8 cellular contexts compared by ENCODE assay signal in genomic region chr16:14285542-14286380, GRCh38.
DNase-seq lines count a peak whose midpoint lies in the region; ATAC-seq lines count a peak whose summit lies in the region.

No MANE protein-coding gene starts in this region.

- H3K9me3 Mint-ChIP-seq in activated CD4-positive, alpha-beta T cell treated with anti-CD3 and anti-CD28 coated beads for 36 hours (ENCODE audit: low read depth): peaks cover 15% of the 10 kb centered on the region

- peak; percentile 77 for ATAC-seq in HG03432 (IDR thresholded peaks at IDR 0.05; ENCODE audit: unreplicated experiment)
- peak; percentile 78 for ATAC-seq in activated CD4-positive, alpha-beta T cell treated with anti-CD3 and anti-CD28 coated beads for 36 hours

- CTCF ChIA-PET in activated CD4-positive, alpha-beta T cell treated with anti-CD3 and anti-CD28 coated beads for 36 hours (lab: Charles Lee): interaction anchor here (0.7 to 1.6 kb wide), 11 partner anchors 11 to 366 kb away, joined by 3 to 9 read pairs (median 3); partner anchors contain the start of gene ERCC4

- peaks cover 2% of the 10 kb centered on the region for H3K36me3 Mint-ChIP-seq in activated CD4-positive, alpha-beta T cell treated with anti-CD3 and anti-CD28 coated beads for 36 hours (ENCODE audit: low read depth)

- no peaks in the 10 kb centered on the region for H3K27me3 Mint-ChIP-seq in activated CD4-positive, alpha-beta T cell treated with anti-CD3 and anti-CD28 coated beads for 36 hours

- H3K4me3 Mint-ChIP-seq in activated CD4-positive, alpha-beta T cell treated with anti-CD3 and anti-CD28 coated beads for 36 hours: peak overlapping the region; percentile 80

- peaks cover 13% of the 10 kb centered on the region for H3K4me1 Mint-ChIP-seq in activated CD4-positive, alpha-beta T cell treated with anti-CD3 and anti-CD28 coated beads for 36 hours

- H3K27ac ChIP-seq in cingulate gyrus (ENCODE audit: low read depth, low read length): peak overlapping the region; percentile 88
- H3K27ac ChIP-seq in layer of hippocampus (ENCODE audit: low read depth, low read length): peak overlapping the region; percentile 80

- peak overlapping the region; percentile 84 for H3K27ac Mint-ChIP-seq in activated CD4-positive, alpha-beta T cell treated with anti-CD3 and anti-CD28 coated beads for 36 hours

- intact Hi-C loops in activated CD4-positive, alpha-beta T cell treated with anti-CD3 and anti-CD28 coated beads for 36 hours (cut with DNase I, micrococcal nuclease): loop anchor here (1.0 to 5.0 kb wide), 7 partner anchors 36 to 366 kb away; partner anchors contain the start of genes MRTFB (in 2 of the 2) and PARN (in 1 of the 2)

- DNase-seq in Ammon's horn (ENCODE audit: low spot score) (peak; percentile 92), GM19238 (ENCODE audit: insufficient read length, low spot score) (peak; percentile 81), NCI-H510A treated with DMSO at 0.1 percent for 48 hours (lab: John Stamatoyannopoulos, UW) (peak; percentile 73)
- DNase-seq in activated CD4-positive, alpha-beta T cell treated with anti-CD3 and anti-CD28 coated beads for 36 hours: peak; percentile 95
- peak; percentile 91 to 98 for DNase-seq in stimulated activated CD4-positive, alpha-beta T cell treated with anti-CD3 and anti-CD28 coated beads, Interleukin-1b, Interleukin-23, amount 100 ng/mL, for 1 hour (ENCODE audit: low read depth in 2 of 2)

- H3K27me3 ChIP-seq in layer of hippocampus (ENCODE audit: control insufficient read depth, insufficient read depth, low read length): no peaks in the 10 kb centered on the region

- POLR2A ChIA-PET in activated CD4-positive, alpha-beta T cell treated with anti-CD3 and anti-CD28 coated beads for 36 hours (lab: Charles Lee): interaction anchor here (0.6 to 1.8 kb wide), 2 partner anchors 243 to 366 kb away, joined by 3 to 7 read pairs; partner anchors contain the start of gene ERCC4

Comparison
In these comparisons a context has a peak if more than half of its experiments do, and no peak if none do; other contexts are left out.
1. Peak in every context shown above with its lines: DNase-seq, ATAC-seq and H3K27ac ChIP-seq.